9 cellular contexts compared by ENCODE assay signal in the genomic region with DNA sequence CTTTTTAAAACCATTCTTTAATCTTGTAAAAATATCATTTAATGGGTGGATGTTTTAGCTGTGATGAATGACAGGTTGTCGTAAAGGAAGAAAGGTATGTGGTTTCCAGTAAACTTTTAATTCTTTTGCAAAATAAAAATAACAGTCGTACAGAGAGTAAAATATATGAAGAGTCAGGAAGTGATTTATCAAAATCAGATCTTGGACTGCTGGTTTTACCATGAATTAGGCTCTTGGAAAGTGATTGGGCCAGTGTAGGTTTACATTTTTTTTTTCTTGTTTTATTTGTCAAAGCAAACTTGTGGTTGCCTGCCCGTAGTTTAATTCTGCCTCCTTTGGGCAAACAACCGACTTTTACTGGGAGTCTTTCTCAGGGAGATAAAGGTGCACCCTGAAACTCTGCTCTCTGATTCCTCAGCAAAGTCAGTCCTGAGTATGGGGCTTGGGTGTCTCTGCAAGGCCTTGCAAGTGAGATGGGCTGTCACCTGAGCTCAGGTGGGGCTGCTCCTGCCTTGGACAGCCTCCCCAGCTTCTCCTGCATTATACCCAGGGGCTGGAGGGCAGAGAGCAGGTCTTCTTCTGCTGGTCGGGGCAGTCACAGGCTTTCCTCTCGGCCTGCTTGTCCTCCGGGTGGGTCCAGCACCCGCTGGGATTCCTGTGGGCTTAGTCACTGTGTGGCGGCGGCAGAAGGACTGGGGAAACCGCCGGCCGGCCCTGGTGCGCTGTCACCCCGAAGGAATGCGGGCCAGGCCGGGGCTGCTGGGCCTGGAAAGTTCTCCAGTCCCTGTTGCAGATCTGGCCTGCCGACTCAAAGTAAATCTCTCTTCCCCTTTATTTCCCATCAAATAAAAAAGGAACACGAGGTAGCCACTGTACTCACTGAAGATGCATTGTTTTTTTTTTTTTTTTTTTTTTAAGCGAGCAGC.
DNase-seq lines count a peak whose midpoint lies in the region; ATAC-seq, FAIRE-seq and TF ChIP-seq lines count a peak whose summit lies in the region.
"Had no signal": no experiment of that assay in that cellular context is flagged by ENCODE, and none has a peak within 500 bp of the region (broad histone marks: within the 10 kb centered on the region; RNA-seq: fewer than 3 reads in every experiment).

No MANE protein-coding gene starts in this region.

- no peaks in the 10 kb centered on the region for H3K9me3 ChIP-seq in subcutaneous abdominal adipose tissue (ENCODE audit: control insufficient read depth in 5 of 5, low read length in 5 of 5)

- DNase-seq in HK-2 (ENCODE audit: unreplicated experiment) (peak; percentile 87), bronchial epithelial cell (ENCODE audit: low read depth) (peak; percentile 88), kidney epithelial cell (ENCODE audit: low read depth) (peak; percentile 88), GM10266 (ENCODE audit: extremely low spot score) (no peak), NCI-H524 treated with DMSO at 0.1 percent for 48 hours (lab: John Stamatoyannopoulos, UW) (no peak), superior temporal gyrus (ENCODE audit: extremely low spot score) (no peak)
- DNase-seq: Kasumi-1 had no signal

- no peak for TF ChIP-seq CTCF in bronchial epithelial cell (IDR thresholded peaks at IDR 0.05; ENCODE audit: insufficient read depth, low read length, severe bottlenecking)
- no peak for TF ChIP-seq CTCF in kidney epithelial cell (IDR thresholded peaks at IDR 0.05; ENCODE audit: insufficient read depth, low read length, poor library complexity, severe bottlenecking)
- no peak for TF ChIP-seq CTCF in GM10266 (IDR thresholded peaks at IDR 0.05; ENCODE audit: control insufficient read depth, insufficient read depth, low read depth, missing control alignments)

- peaks cover 0 to 24% (median 22%) of the 10 kb centered on the region in 5 donors for H3K4me1 ChIP-seq in subcutaneous abdominal adipose tissue (ENCODE audit: control insufficient read depth in 5 of 5, insufficient read depth in 5 of 5, low read length in 5 of 5)

- no peak overlapping the region for H3K4me3 ChIP-seq in bronchial epithelial cell (ENCODE audit: low read depth, low read length)
- H3K4me3 ChIP-seq in kidney epithelial cell (ENCODE audit: low read depth, low read length), result no peak overlapping the region
- H3K4me3 ChIP-seq in subcutaneous abdominal adipose tissue (ENCODE audit: low read depth in 1 of 5, low read length in 5 of 5), result peak overlapping the region in 2 of 5 donors; percentile 18 to 22

- peak overlapping the region; percentile 77 for H3K27ac ChIP-seq in subcutaneous abdominal adipose tissue (ENCODE audit: low read depth, low read length)

- ATAC-seq in GM18867 (IDR thresholded peaks at IDR 0.05; ENCODE audit: unreplicated experiment), result no peak

- H3K27me3 ChIP-seq in bronchial epithelial cell (ENCODE audit: control insufficient read depth, insufficient read depth, low read length) (no peaks in the 10 kb centered on the region), kidney epithelial cell (ENCODE audit: control insufficient read depth, insufficient read depth, low read length) (no peaks in the 10 kb centered on the region), subcutaneous abdominal adipose tissue (ENCODE audit: control insufficient read depth in 5 of 5, insufficient read depth in 4 of 5, low read length in 5 of 5) (no peaks in the 10 kb centered on the region)

- H3K36me3 ChIP-seq in bronchial epithelial cell (ENCODE audit: control insufficient read depth, insufficient read depth, low read length) (no peaks in the 10 kb centered on the region), kidney epithelial cell (ENCODE audit: control insufficient read depth, insufficient read depth, low read length) (no peaks in the 10 kb centered on the region), subcutaneous abdominal adipose tissue (ENCODE audit: control insufficient read depth in 5 of 5, insufficient read depth in 5 of 5, low read length in 5 of 5) (no peaks in the 10 kb centered on the region)

- H3K9ac ChIP-seq in subcutaneous abdominal adipose tissue (ENCODE audit: low read length in 5 of 5), result peak overlapping the region in 2 of 5 donors; percentile 32 to 72

- no peak for FAIRE-seq in bronchial epithelial cell (lab: Jason Lieb, UNC)

Comparison
In these comparisons a context has a peak if more than half of its experiments do, and no peak if none do; other contexts are left out.
1. DNase-seq: peak in HK-2 (single experiment), bronchial epithelial cell (single experiment) and kidney epithelial cell (single experiment); none in GM10266 (single experiment), NCI-H524 treated with DMSO at 0.1 percent for 48 hours (single experiment) and superior temporal gyrus (single experiment).